ENCODE assay signal across 8 cellular contexts in genomic region chr9:62801961-62802718, GRCh38.
DNase-seq lines count a peak whose midpoint lies in the region; FAIRE-seq and TF ChIP-seq lines count a peak whose summit lies in the region.
"Not testable (repeated sequence)": the region's sequence is repeated elsewhere in the genome, so short reads cannot be mapped to it uniquely, and the experiment has no call there.

No MANE protein-coding gene starts in this region.

- not testable (repeated sequence) for H3K4me1 ChIP-seq in HEK293 (ENCODE audit: control insufficient read depth, insufficient read depth, low read length); HUES64 (ENCODE audit: insufficient read depth, low read length); colonic mucosa; rectal smooth muscle tissue (ENCODE audit: control insufficient read depth, insufficient read depth, low read length)

- peak overlapping the region; percentile 63 for H3K4me3 Mint-ChIP-seq in activated CD4-positive, alpha-beta memory T cell treated with anti-CD3 and anti-CD28 coated beads for 36 hours

- peaks cover 54% of the 10 kb centered on the region for H3K27me3 Mint-ChIP-seq in activated CD4-positive, alpha-beta memory T cell treated with anti-CD3 and anti-CD28 coated beads for 36 hours

- intact Hi-C loops in activated CD4-positive, alpha-beta memory T cell treated with anti-CD3 and anti-CD28 coated beads for 36 hours (cut with micrococcal nuclease); colonic mucosa (cut with DNase I): not testable (repeated sequence)

- H3K9me3 ChIP-seq in HEK293 (ENCODE audit: control insufficient read depth, insufficient read depth, low read depth, low read length); HUES64 (ENCODE audit: insufficient read depth, low read depth, low read length); colonic mucosa: not testable (repeated sequence)

- H3K4me1 Mint-ChIP-seq in activated CD4-positive, alpha-beta memory T cell treated with anti-CD3 and anti-CD28 coated beads for 36 hours (ENCODE audit: low read depth): peaks cover 31% of the 10 kb centered on the region

- H3K9me3 Mint-ChIP-seq in activated CD4-positive, alpha-beta memory T cell treated with anti-CD3 and anti-CD28 coated beads for 36 hours: not testable (repeated sequence)

- H3K27ac ChIP-seq in HEK293 (ENCODE audit: extremely low read depth, low read depth, low read length) (peak overlapping the region; percentile 53; the same call in 1 of the 2 replicates), colonic mucosa (peak overlapping the region; percentile 49), rectal smooth muscle tissue (ENCODE audit: low read depth, low read length) (peak overlapping the region; percentile 40)
- not testable (repeated sequence) for H3K27ac ChIP-seq in HUES64 (ENCODE audit: low read depth, low read length)

- POLR2A ChIA-PET in HEK293 (lab: Yijun Ruan, JAX): interaction anchor here (1.1 kb wide), 1 partner anchor 1015 kb away, joined by 8 read pairs; no protein-coding TSS in a partner anchor
- POLR2A ChIA-PET in activated CD4-positive, alpha-beta memory T cell treated with anti-CD3 and anti-CD28 coated beads for 36 hours (lab: Charles Lee): not testable (repeated sequence)

- TF ChIP-seq CTCF in HEK293 (tag by site-specific recombination; IDR thresholded peaks at IDR 0.05); colonic mucosa (IDR thresholded peaks at IDR 0.05): not testable (repeated sequence)

- 6% methylated on average over 63 of the region's 63 CpGs for WGBS in HUES64

- not testable (repeated sequence) for H3K27ac Mint-ChIP-seq in activated CD4-positive, alpha-beta memory T cell treated with anti-CD3 and anti-CD28 coated beads for 36 hours

- H3K27me3 ChIP-seq in HUES64 (ENCODE audit: insufficient read depth, low read length) (peaks cover 84% of the 10 kb centered on the region), colonic mucosa (peaks cover 27% of the 10 kb centered on the region)
- H3K27me3 ChIP-seq in rectal smooth muscle tissue (ENCODE audit: control insufficient read depth, insufficient read depth, low read length): not testable (repeated sequence)

- CTCF ChIA-PET in HEK293 (lab: Yijun Ruan, JAX); activated CD4-positive, alpha-beta memory T cell treated with anti-CD3 and anti-CD28 coated beads for 36 hours (lab: Charles Lee): not testable (repeated sequence)

- H3K4me3 ChIP-seq in HEK293 (ENCODE audit: low read depth, low read length) (peak overlapping the region; percentile 57), HUES64 (ENCODE audit: low read length) (peak overlapping the region; percentile 58), colonic mucosa (peak overlapping the region; percentile 42), rectal smooth muscle tissue (ENCODE audit: low read length) (peak overlapping the region; percentile 59)

- H3K9ac ChIP-seq in HUES64 (ENCODE audit: low read depth, low read length): peak overlapping the region; percentile 42; the same call in 1 of the 2 replicates
- peak overlapping the region in 1 of 2 donors; percentile 88 for H3K9ac ChIP-seq in colonic mucosa (ENCODE audit: low read depth in 2 of 2, low read length in 2 of 2)
- not testable (repeated sequence) for H3K9ac ChIP-seq in rectal smooth muscle tissue (ENCODE audit: low read length)

- not testable (repeated sequence) for H3K36me3 ChIP-seq in HEK293 (ENCODE audit: control insufficient read depth in 2 of 2, insufficient read depth in 1 of 2, low read length in 2 of 2); HUES64 (ENCODE audit: insufficient read depth, low read length); colonic mucosa; rectal smooth muscle tissue (ENCODE audit: control insufficient read depth, insufficient read depth, low read length)

- not testable (repeated sequence) for H3K36me3 Mint-ChIP-seq in activated CD4-positive, alpha-beta memory T cell treated with anti-CD3 and anti-CD28 coated beads for 36 hours

- not testable (repeated sequence) for FAIRE-seq in GM18507 (lab: Jason Lieb, UNC); urothelium cell line (lab: Jason Lieb, UNC)

- peak; percentile 89 for DNase-seq in GM18507 (ENCODE audit: extremely low spot score, insufficient read length, low read depth)
- peak; percentile 75 for DNase-seq in activated CD4-positive, alpha-beta memory T cell treated with anti-CD3 and anti-CD28 coated beads for 36 hours
- DNase-seq in colonic mucosa: peak; percentile 70
- peak; percentile 89 for DNase-seq in iPS-NIHi7 (ENCODE audit: extremely low spot score)
- peak; percentile 98 for DNase-seq in urothelium cell line (ENCODE audit: low spot score)

TF ChIP-seq in HEK293, 187 proteins besides CTCF, POLR2A, EP300 and RAD21:
- TF ChIP-seq ZBTB26 (tag by site-specific recombination; optimal IDR thresholded peaks at IDR 0.05): peak; percentile 64
- TF ChIP-seq, protein P1, sequence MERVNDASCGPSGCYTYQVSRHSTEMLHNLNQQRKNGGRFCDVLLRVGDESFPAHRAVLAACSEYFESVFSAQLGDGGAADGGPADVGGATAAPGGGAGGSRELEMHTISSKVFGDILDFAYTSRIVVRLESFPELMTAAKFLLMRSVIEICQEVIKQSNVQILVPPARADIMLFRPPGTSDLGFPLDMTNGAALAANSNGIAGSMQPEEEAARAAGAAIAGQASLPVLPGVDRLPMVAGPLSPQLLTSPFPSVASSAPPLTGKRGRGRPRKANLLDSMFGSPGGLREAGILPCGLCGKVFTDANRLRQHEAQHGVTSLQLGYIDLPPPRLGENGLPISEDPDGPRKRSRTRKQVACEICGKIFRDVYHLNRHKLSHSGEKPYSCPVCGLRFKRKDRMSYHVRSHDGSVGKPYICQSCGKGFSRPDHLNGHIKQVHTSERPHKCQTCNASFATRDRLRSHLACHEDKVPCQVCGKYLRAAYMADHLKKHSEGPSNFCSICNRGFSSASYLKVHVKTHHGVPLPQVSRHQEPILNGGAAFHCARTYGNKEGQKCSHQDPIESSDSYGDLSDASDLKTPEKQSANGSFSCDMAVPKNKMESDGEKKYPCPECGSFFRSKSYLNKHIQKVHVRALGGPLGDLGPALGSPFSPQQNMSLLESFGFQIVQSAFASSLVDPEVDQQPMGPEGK (tag by site-specific recombination; IDR thresholded peaks at IDR 0.05): peak; percentile 33; the same call in 1 of the 2 replicates
- peak; percentile 71 for TF ChIP-seq SP2 (tag by site-specific recombination; IDR thresholded peaks at IDR 0.05)
- peak; percentile 74; the same call in 1 of the 2 replicates for TF ChIP-seq ZBTB11 (tag by site-specific recombination; conservative IDR thresholded peaks at IDR 0.05; ENCODE audit: low read depth)
- 0 out of 2 replicates have a peak, but pooled peaks have one; percentile 29 for TF ChIP-seq GLIS2 (tag by site-specific recombination; IDR thresholded peaks at IDR 0.05)
- peak; percentile 58; the same call in 1 of the 2 replicates for TF ChIP-seq GLIS1 (tag by site-specific recombination; IDR thresholded peaks at IDR 0.05)
- TF ChIP-seq ZFHX2 (tag by site-specific recombination; conservative IDR thresholded peaks at IDR 0.05): peak; percentile 43
TF ChIP-seq in HEK293: peak in this region for 7; not testable (repeated sequence) for 180.
